ENCODE assay signal across 33 cellular contexts in the genomic region with DNA sequence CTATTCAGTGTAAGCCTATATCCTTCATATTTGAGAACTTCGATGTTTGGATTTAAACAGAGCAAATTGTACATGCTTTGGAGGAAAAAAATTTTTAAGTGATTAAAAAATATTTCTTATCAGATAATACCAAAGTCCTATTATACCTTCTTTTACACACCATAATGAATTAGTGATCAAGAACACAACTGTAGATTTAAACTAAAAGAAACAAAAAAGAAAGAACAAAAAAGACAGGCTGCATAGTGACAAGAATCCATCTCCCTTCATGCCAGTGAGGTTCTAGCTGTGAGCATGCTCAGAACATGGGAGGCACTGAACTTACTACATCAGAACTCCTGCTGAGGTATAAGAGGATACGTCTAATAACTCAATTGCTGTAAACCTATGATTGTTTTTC. TPM values are rescaled to one million over a fixed set of nuclear protein-coding genes. Genes with fewer than 3 reads are reported as not detected.
"Had no signal": no experiment of that assay in that cellular context is flagged by ENCODE, and none has a peak within 500 bp of the region (broad histone marks: within the 10 kb centered on the region; RNA-seq: fewer than 3 reads in every experiment).

A gene with protein sequence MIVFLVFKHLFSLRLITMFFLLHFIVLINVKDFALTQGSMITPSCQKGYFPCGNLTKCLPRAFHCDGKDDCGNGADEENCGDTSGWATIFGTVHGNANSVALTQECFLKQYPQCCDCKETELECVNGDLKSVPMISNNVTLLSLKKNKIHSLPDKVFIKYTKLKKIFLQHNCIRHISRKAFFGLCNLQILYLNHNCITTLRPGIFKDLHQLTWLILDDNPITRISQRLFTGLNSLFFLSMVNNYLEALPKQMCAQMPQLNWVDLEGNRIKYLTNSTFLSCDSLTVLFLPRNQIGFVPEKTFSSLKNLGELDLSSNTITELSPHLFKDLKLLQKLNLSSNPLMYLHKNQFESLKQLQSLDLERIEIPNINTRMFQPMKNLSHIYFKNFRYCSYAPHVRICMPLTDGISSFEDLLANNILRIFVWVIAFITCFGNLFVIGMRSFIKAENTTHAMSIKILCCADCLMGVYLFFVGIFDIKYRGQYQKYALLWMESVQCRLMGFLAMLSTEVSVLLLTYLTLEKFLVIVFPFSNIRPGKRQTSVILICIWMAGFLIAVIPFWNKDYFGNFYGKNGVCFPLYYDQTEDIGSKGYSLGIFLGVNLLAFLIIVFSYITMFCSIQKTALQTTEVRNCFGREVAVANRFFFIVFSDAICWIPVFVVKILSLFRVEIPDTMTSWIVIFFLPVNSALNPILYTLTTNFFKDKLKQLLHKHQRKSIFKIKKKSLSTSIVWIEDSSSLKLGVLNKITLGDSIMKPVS (plus strand): TSS at position 301 of the 400 bp plus-strand sequence. CDS start 87 bp downstream, at position 388.

- H3K9ac ChIP-seq: KMS-11 had no signal

- H3K4me1 ChIP-seq: ascending aorta had no signal

- H3K36me3 ChIP-seq: ascending aorta, cardiac muscle cell had no signal

- H3K9me3 Mint-ChIP-seq: activated CD4-positive, alpha-beta T cell treated with anti-CD3 and anti-CD28 coated beads, Interleukin-2, amount 10 ng/mL, durations not matched to agents 24 days and 14 days; activated naive CD4-positive, alpha-beta T cell treated with anti-CD3 and anti-CD28 coated beads, Interleukin-2, amount 50 U/mL, for 24 hours; activated naive CD8-positive, alpha-beta T cell treated with anti-CD3 and anti-CD28 coated beads, Interleukin-2, amount 10 ng/mL, durations not matched to agents 7 days and 5 days; activated T-cell treated with anti-CD3 and anti-CD28 coated beads, Interleukin-2, amount 50 U/mL, for 24 hours; activated T-helper 2 cell treated with anti-CD3 and anti-CD28 coated beads, Interferon-gamma antibody, Interleukin-2, Interleukin-4, amounts not matched to agents 10 μg/mL and 5 μg/mL and 100 μg/mL, durations not matched to agents 14 hours and 24 hours and 36 hours; central memory CD8-positive, alpha-beta T cell had no signal

- H2AFZ ChIP-seq: PC-9 had no signal

- H3K4me3 Mint-ChIP-seq: activated CD4-positive, alpha-beta T cell treated with anti-CD3 and anti-CD28 coated beads, Interleukin-2, amount 10 ng/mL, durations not matched to agents 24 days and 14 days; activated CD8-positive, alpha-beta T cell treated with anti-CD3 and anti-CD28 coated beads, Interleukin-2, amount 10 ng/mL, durations not matched to agents 7 days and 5 days; activated naive CD4-positive, alpha-beta T cell treated with anti-CD3 and anti-CD28 coated beads, Interleukin-2, amount 50 U/mL, for 24 hours; activated naive CD8-positive, alpha-beta T cell treated with anti-CD3 and anti-CD28 coated beads, Interleukin-2, amount 10 ng/mL, durations not matched to agents 7 days and 5 days; activated T-cell treated with anti-CD3 and anti-CD28 coated beads, Interleukin-2, amount 50 U/mL, for 24 hours; central memory CD8-positive, alpha-beta T cell had no signal

- H3K27me3 ChIP-seq: ascending aorta, cardiac muscle cell had no signal

- H3K9me3 ChIP-seq: ascending aorta had no signal

- H3K4me2 ChIP-seq: KMS-11, PC-9 had no signal

- ATAC-seq: activated CD8-positive, alpha-beta T cell treated with anti-CD3 and anti-CD28 coated beads, Interleukin-2, amount 10 ng/mL, durations not matched to agents 7 days and 5 days had no signal

- DNase-seq: activated CD4-positive, alpha-beta T cell treated with anti-CD3 and anti-CD28 coated beads, Interleukin-2, amount 10 ng/mL, durations not matched to agents 24 days and 14 days; activated CD4-positive, alpha-beta T cell treated with anti-CD3 and anti-CD28 coated beads, Interleukin-2, amount 50 U/mL, for 4 hours; activated CD8-positive, alpha-beta T cell treated with anti-CD3 and anti-CD28 coated beads, Interleukin-2, amount 10 ng/mL, durations not matched to agents 7 days and 5 days; activated gamma-delta T cell; activated naive CD4-positive, alpha-beta T cell treated with Interleukin-2 at 50 U/mL for 16 hours; activated naive CD8-positive, alpha-beta T cell treated with anti-CD3 and anti-CD28 coated beads, Interleukin-2, amount 10 ng/mL, durations not matched to agents 7 days and 5 days; activated T-cell treated with anti-CD3 and anti-CD28 coated beads, Interleukin-2, amount 50 U/mL, for 24 hours; amygdala; NCI-H1048; NCI-H1105 treated with DMSO at 0.1 percent for 48 hours; NCI-H1436; NCI-H1694; NCI-H2029; NCI-H2171 treated with DMSO at 0.1 percent for 48 hours; NCI-H2227 treated with DMSO at 0.1 percent for 48 hours; NCI-H446; NCI-H524; NCI-H774; PC-9; Right ventricle myocardium superior; T1000 had no signal

- H3K27ac Mint-ChIP-seq: activated CD4-positive, alpha-beta T cell treated with anti-CD3 and anti-CD28 coated beads, Interleukin-2, amount 10 ng/mL, durations not matched to agents 24 days and 14 days; activated CD8-positive, alpha-beta T cell treated with anti-CD3 and anti-CD28 coated beads, Interleukin-2, amount 10 ng/mL, durations not matched to agents 7 days and 5 days; activated naive CD4-positive, alpha-beta T cell treated with anti-CD3 and anti-CD28 coated beads, Interleukin-2, amount 50 U/mL, for 24 hours; activated naive CD8-positive, alpha-beta T cell treated with anti-CD3 and anti-CD28 coated beads, Interleukin-2, amount 10 ng/mL, durations not matched to agents 7 days and 5 days; activated T-cell treated with anti-CD3 and anti-CD28 coated beads, Interleukin-2, amount 50 U/mL, for 24 hours; activated T-helper 2 cell treated with anti-CD3 and anti-CD28 coated beads, Interferon-gamma antibody, Interleukin-2, Interleukin-4, amounts not matched to agents 10 μg/mL and 5 μg/mL and 100 μg/mL, durations not matched to agents 14 hours and 24 hours and 36 hours had no signal

- H3K36me3 Mint-ChIP-seq: activated naive CD4-positive, alpha-beta T cell treated with anti-CD3 and anti-CD28 coated beads, Interleukin-2, amount 50 U/mL, for 24 hours; activated naive CD8-positive, alpha-beta T cell treated with anti-CD3 and anti-CD28 coated beads, Interleukin-2, amount 10 ng/mL, durations not matched to agents 7 days and 5 days had no signal

- H3K27ac ChIP-seq: ascending aorta, cardiac muscle cell, KMS-11, PC-9 had no signal

- H3K4me3 ChIP-seq: ascending aorta, cardiac muscle cell, PC-9 had no signal

RNA-seq across cellular contexts. Expression of the gene that starts here (rescaled TPM):
- total RNA-seq: activated CD4-positive, alpha-beta T cell treated with anti-CD3 and anti-CD28 coated beads, Interleukin-2, amount 10 ng/mL, durations not matched to agents 24 days and 14 days; activated CD8-positive, alpha-beta T cell treated with anti-CD3 and anti-CD28 coated beads, Interleukin-2, amount 10 ng/mL, durations not matched to agents 7 days and 5 days; activated naive CD8-positive, alpha-beta T cell treated with anti-CD3 and anti-CD28 coated beads, Interleukin-2, amount 10 ng/mL, durations not matched to agents 7 days and 5 days; activated T-helper 2 cell treated with anti-CD3 and anti-CD28 coated beads, Interferon-gamma antibody, Interleukin-2, Interleukin-4, amounts not matched to agents 10 μg/mL and 5 μg/mL and 100 μg/mL, durations not matched to agents 14 hours and 24 hours and 36 hours; ascending aorta; cardiac muscle cell; chondrocyte; MCF 10A; OCI-LY7; PC-9; Right ventricle myocardium superior; T-helper 1 cell treated with Interleukin-12 subunit alpha and Interleukin-12 subunit beta and Interleukin-4 antibody, amounts not matched to agents 30 ng/mL and 1 ng/mL, for 36 hours; T-helper 2 cell treated with Interferon-gamma antibody and Interleukin-4, amounts not matched to agents 100 ng/mL and 5 ng/mL, for 36 hours had no signal
- polyA plus RNA-seq: adipose tissue, cardiac muscle cell had no signal
